ENCODE assay signal across 7 cellular contexts in genomic region chr11:1388763-1389102, GRCh38. TPM values are rescaled to one million over a fixed set of nuclear protein-coding genes. Genes with fewer than 3 reads are reported as not detected.
DNase-seq lines count a peak whose midpoint lies in the region; ATAC-seq, FAIRE-seq and TF ChIP-seq lines count a peak whose summit lies in the region.

No MANE protein-coding gene starts in this region.

- H3K9me3 Mint-ChIP-seq in T-cell = no peaks in the 10 kb centered on the region

- H3K4me3 Mint-ChIP-seq in T-cell = peak overlapping the region; percentile 62 to 68 (median 67)

- no peak overlapping the region for H3K9ac ChIP-seq in kidney (ENCODE audit: low read length in 2 of 2)

- FAIRE-seq in kidney (lab: Jason Lieb, UNC) = no peak

- POLR2A ChIA-PET in T-cell (lab: Charles Lee) = no interaction called here

- intact Hi-C loops in kidney (cut with DNase I) = no loop called here

- H3K9me3 ChIP-seq in cardiac muscle cell (ENCODE audit: low read depth) (no peaks in the 10 kb centered on the region), kidney (ENCODE audit: control insufficient read depth in 1 of 2, low read length in 2 of 2) (no peaks in the 10 kb centered on the region)

- CTCF ChIA-PET in T-cell (lab: Charles Lee) = no interaction called here

- no peak overlapping the region for H3K27ac ChIP-seq in cardiac muscle cell
- H3K27ac ChIP-seq in kidney (ENCODE audit: low read depth in 2 of 2, low read length in 2 of 2) = no peak overlapping the region

- DNase-seq in H7 (peak; percentile 84), T-cell (no peak), cardiac muscle cell (ENCODE audit: low read depth in 1 of 2, low spot score in 1 of 2) (peak in 1 of 2 donors; percentile 21), skeletal muscle cell (ENCODE audit: low read depth) (no peak), HuH-7 (ENCODE audit: low spot score) (no peak), kidney (no peak)
- DNase-seq in stimulated activated CD4-positive, alpha-beta T cell treated with anti-CD3 and anti-CD28 coated beads, Interleukin-4, amount 100 ng/mL, for 1 hour = no peak

- no peak for ATAC-seq in T-cell (replicated peaks in 1 of 4)

- peaks cover 25 to 26% of the 10 kb centered on the region in 2 donors for H3K27me3 Mint-ChIP-seq in T-cell

- H3K4me3 ChIP-seq in H7 (ENCODE audit: insufficient read depth, low read depth, low read length) (peak overlapping the region; percentile 67), cardiac muscle cell (peak overlapping the region; percentile 25), skeletal muscle cell (ENCODE audit: low read depth, low read length) (peak overlapping the region; percentile 65), kidney (ENCODE audit: low read length in 2 of 2) (peak overlapping the region in 1 of 2 donors; percentile 35)

- no peak overlapping the region for H3K27ac Mint-ChIP-seq in T-cell

- H3K4me1 ChIP-seq in cardiac muscle cell (ENCODE audit: low read depth) (no peaks in the 10 kb centered on the region), kidney (ENCODE audit: control insufficient read depth in 1 of 2, insufficient read depth in 1 of 2, low read depth in 1 of 2, low read length in 2 of 2) (peaks cover 0 to 3% of the 10 kb centered on the region in 2 donors)

- no peak for TF ChIP-seq CTCF in cardiac muscle cell (IDR thresholded peaks at IDR 0.05; ENCODE audit: low read depth, low read length)
- no peak for TF ChIP-seq CTCF in kidney (IDR thresholded peaks at IDR 0.05; ENCODE audit: borderline replicate concordance, extremely low read depth, insufficient read depth)

- H3K36me3 Mint-ChIP-seq in T-cell = peaks cover 2% of the 10 kb centered on the region

- H3K4me1 Mint-ChIP-seq in T-cell = peaks cover 7 to 20% (median 9%) of the 10 kb centered on the region in 3 donors

- H3K36me3 ChIP-seq in H7 (replicated peaks; ENCODE audit: control insufficient read depth, insufficient read depth, low read length) (no peaks in the 10 kb centered on the region), cardiac muscle cell (no peaks in the 10 kb centered on the region), kidney (ENCODE audit: control insufficient read depth in 1 of 2, insufficient read depth in 2 of 2, low read length in 2 of 2) (no peaks in the 10 kb centered on the region)

- H3K27me3 ChIP-seq in H7 (ENCODE audit: control insufficient read depth, insufficient read depth, low read length) = peaks cover 11% of the 10 kb centered on the region
- H3K27me3 ChIP-seq in cardiac muscle cell = peaks cover 60% of the 10 kb centered on the region

RNA-seq across cellular contexts. Expression of gene BRSK2, which starts 1.0 kb away (rescaled TPM):
- 22.2 and 23.6 TPM in 2 replicates for total RNA-seq in H7 (2014; rRNA removed; shearing (Covaris generic))
- total RNA-seq in T-cell = 1 to 10 TPM in 2 of 5 donors, under 1 TPM in 3; 0.54 to 1.5 (median 0.95) TPM
- 0.69 and 3.0 TPM in 2 replicates for total RNA-seq in cardiac muscle cell
- 1.2 and 2.7 TPM in 2 replicates for polyA plus RNA-seq in cardiac muscle cell
- 1.2 TPM for total RNA-seq in kidney
- polyA plus RNA-seq in kidney (ENCODE audit: insufficient read depth, low read depth, low replicate concordance) = 0.43 TPM
